11 cellular contexts compared by ENCODE assay signal in genomic region chr9:21294904-21295538, GRCh38. TPM values are rescaled to one million over a fixed set of nuclear protein-coding genes. Genes with fewer than 3 reads are reported as not detected.
DNase-seq lines count a peak whose midpoint lies in the region; ATAC-seq lines count a peak whose summit lies in the region.
"Had no signal": no experiment of that assay in that cellular context is flagged by ENCODE, and none has a peak within 500 bp of the region (broad histone marks: within the 10 kb centered on the region; RNA-seq: fewer than 3 reads in every experiment).

No MANE protein-coding gene starts in this region.

- DNase-seq in immature natural killer cell = peak; percentile 6 to 25 (median 14)
- DNase-seq in stimulated activated CD4-positive, alpha-beta T cell treated with anti-CD3 and anti-CD28 coated beads, Interleukin-15, amount 100 ng/mL, for 24 hours = no peak
- no peak for DNase-seq in HT-29 (ENCODE audit: low spot score)
- DNase-seq in A172 (ENCODE audit: low spot score) = no peak
- no peak for DNase-seq in amniotic stem cell (lab: John Stamatoyannopoulos, UW)
- DNase-seq: KG1, NCI-H774 had no signal

- H3K4me1 Mint-ChIP-seq in immature natural killer cell = peaks cover 9 to 16% of the 10 kb centered on the region in 2 donors

- H3K36me3 Mint-ChIP-seq in immature natural killer cell = no peaks in the 10 kb centered on the region

- H3K9me3 Mint-ChIP-seq in immature natural killer cell = no peaks in the 10 kb centered on the region

- H3K27me3 Mint-ChIP-seq in immature natural killer cell (ENCODE audit: low read depth in 3 of 3) = peaks cover 4 to 8% (median 7%) of the 10 kb centered on the region in 3 donors

- peak overlapping the region in 3 of 5 donors; percentile 11 to 45 (median 33) for H3K4me3 Mint-ChIP-seq in immature natural killer cell

- ATAC-seq in GM18907 (IDR thresholded peaks at IDR 0.05; ENCODE audit: unreplicated experiment) = peak; percentile 86
- ATAC-seq in HG02623 (IDR thresholded peaks at IDR 0.05; ENCODE audit: unreplicated experiment) = peak; percentile 69
- ATAC-seq in HG03565 (IDR thresholded peaks at IDR 0.05; ENCODE audit: unreplicated experiment) = peak; percentile 74

- no peak overlapping the region for H3K27ac Mint-ChIP-seq in immature natural killer cell

RNA-seq across cellular contexts. Expression of gene IFNA5, which starts 10.1 kb away (rescaled TPM):
- polyA plus RNA-seq in immature natural killer cell = not detected
- not detected in 2 replicates for total RNA-seq in HT-29 (2014; rRNA removed; shearing (Covaris generic))
- not detected in 2 replicates for total RNA-seq in A172 (2014; rRNA removed; shearing (Covaris generic))
- total RNA-seq: pulmonary artery endothelial cell had no signal

RNA-seq across cellular contexts. Expression of gene KLHL9, which starts 40.2 kb away (rescaled TPM):
- polyA plus RNA-seq in immature natural killer cell = 10 to 100 TPM in 2 of 3 donors, 1 to 10 TPM in 1; 7.5 to 14.2 (median 13.7) TPM
- 8.8 and 10.0 TPM in 2 replicates for total RNA-seq in HT-29 (2014; rRNA removed; shearing (Covaris generic))
- total RNA-seq in A172 (2014; rRNA removed; shearing (Covaris generic)) = 37.1 and 41.6 TPM in 2 replicates

RNA-seq across cellular contexts. Expression of gene IFNA14, which starts 55.2 kb away (rescaled TPM):
- polyA plus RNA-seq in immature natural killer cell = not detected
- total RNA-seq in HT-29 (2014; rRNA removed; shearing (Covaris generic)) = not detected in 2 replicates
- total RNA-seq in A172 (2014; rRNA removed; shearing (Covaris generic)) = not detected in 2 replicates
- total RNA-seq: pulmonary artery endothelial cell had no signal

RNA-seq across cellular contexts. Expression of gene IFNA6, which starts 55.7 kb away (rescaled TPM):
- polyA plus RNA-seq in immature natural killer cell = not detected
- total RNA-seq in HT-29 (2014; rRNA removed; shearing (Covaris generic)) = not detected in 2 replicates
- not detected in 2 replicates for total RNA-seq in A172 (2014; rRNA removed; shearing (Covaris generic))
- total RNA-seq: pulmonary artery endothelial cell had no signal

Comparison
In these comparisons a context has a peak if more than half of its experiments do, and no peak if none do; other contexts are left out.
1. DNase-seq: peak in immature natural killer cell (3 of 3); none in stimulated activated CD4-positive, alpha-beta T cell treated with anti-CD3 and anti-CD28 coated beads, Interleukin-15, amount 100 ng/mL, for 24 hours (single experiment), HT-29 (single experiment), A172 (single experiment) and amniotic stem cell (single experiment).
2. Peak in every context shown above with its lines, with median percentiles within 50 percentile points of each other: ATAC-seq.